18 cellular contexts compared by ENCODE assay signal in the genomic region with DNA sequence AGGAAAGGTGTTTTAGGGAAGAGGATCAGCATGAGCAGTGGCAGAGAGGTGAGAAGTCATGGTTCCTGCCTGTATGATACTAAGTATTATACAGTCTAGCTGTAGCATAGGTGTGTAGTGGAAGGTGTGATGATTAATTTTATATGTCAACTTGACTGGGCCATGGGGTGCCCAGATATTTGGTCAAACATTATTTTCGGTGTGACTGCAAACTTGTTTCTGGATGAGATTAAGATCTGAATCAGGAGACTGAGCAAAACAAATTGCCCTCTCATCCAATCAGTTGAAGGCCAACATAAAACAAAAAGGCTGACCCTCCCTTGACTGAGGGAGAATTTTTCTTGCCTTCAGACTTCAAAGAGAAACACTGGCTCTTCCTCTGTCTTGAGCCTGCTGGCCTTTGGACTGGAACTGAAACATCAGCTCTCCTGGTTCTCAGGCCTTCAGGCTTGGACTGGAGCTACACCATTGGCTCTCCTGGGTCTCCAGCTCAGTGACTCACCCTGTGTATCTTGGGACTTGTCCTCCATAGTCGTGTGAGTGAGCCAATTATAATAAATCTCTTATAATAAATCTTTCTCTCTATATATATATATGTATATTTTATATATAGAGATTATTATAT. TPM values are rescaled to one million over a fixed set of nuclear protein-coding genes. Genes with fewer than 3 reads are reported as not detected.
DNase-seq lines count a peak whose midpoint lies in the region; TF ChIP-seq lines count a peak whose summit lies in the region.
"Had no signal": no experiment of that assay in that cellular context is flagged by ENCODE, and none has a peak within 500 bp of the region (broad histone marks: within the 10 kb centered on the region; RNA-seq: fewer than 3 reads in every experiment).

No MANE protein-coding gene starts in this region.

- no peak overlapping the region for H2BK120ac ChIP-seq in trophoblast cell (ENCODE audit: insufficient read depth, low read length, poor library complexity)

- no peak overlapping the region for H3K18ac ChIP-seq in trophoblast cell (ENCODE audit: low read length)

- H3K4me3 ChIP-seq in MG63 = no peak overlapping the region
- no peak overlapping the region for H3K4me3 ChIP-seq in brain microvascular endothelial cell (ENCODE audit: low read depth, low read length)
- no peak overlapping the region for H3K4me3 ChIP-seq in trophoblast cell (ENCODE audit: low read depth, low read length)
- H3K4me3 ChIP-seq: cardiac muscle cell, gastroesophageal sphincter, HAP-1 had no signal

- no peaks in the 10 kb centered on the region for H3K36me3 ChIP-seq in MG63
- no peaks in the 10 kb centered on the region for H3K36me3 ChIP-seq in brain microvascular endothelial cell (replicated peaks)
- H3K36me3 ChIP-seq in trophoblast cell (ENCODE audit: control insufficient read depth in 1 of 2, insufficient read depth in 2 of 2, low read length in 2 of 2) = no peaks in the 10 kb centered on the region
- H3K36me3 ChIP-seq: cardiac muscle cell, gastroesophageal sphincter, HAP-1 had no signal

- H3K27ac ChIP-seq in brain microvascular endothelial cell = no peak overlapping the region
- H3K27ac ChIP-seq in trophoblast cell (ENCODE audit: low read depth, low read length) = no peak overlapping the region
- H3K27ac ChIP-seq: gastroesophageal sphincter had no signal

- no peak overlapping the region for H3K27ac Mint-ChIP-seq in progenitor cell of endocrine pancreas

- no peak overlapping the region for H2AK5ac ChIP-seq in trophoblast cell (ENCODE audit: low read length)

- H3K4me1 ChIP-seq in trophoblast cell (ENCODE audit: control insufficient read depth in 1 of 2, insufficient read depth in 2 of 2, low read length in 2 of 2) = peaks cover 5 to 7% of the 10 kb centered on the region in 2 experiments
- H3K4me1 ChIP-seq: gastroesophageal sphincter, HAP-1 had no signal

- no CpG with 5 or more reads among the region's 2 CpGs for WGBS in trophoblast cell (ENCODE audit: extremely low coverage, insufficient coverage, insufficient read length)

- H3K23ac ChIP-seq in trophoblast cell (ENCODE audit: low read length) = no peak overlapping the region

- H2AFZ ChIP-seq in trophoblast cell (ENCODE audit: insufficient read depth, low read length, poor library complexity) = no peak overlapping the region

- in situ Hi-C loops in brain microvascular endothelial cell (cut with HindIII; ENCODE audit: low pct_ligation_motif_present, low sequenced_read_pairs) = no loop called here

- H3K9ac ChIP-seq in trophoblast cell (ENCODE audit: low read length) = no peak overlapping the region

- DNase-seq in Daoy (ENCODE audit: low read depth) = peak; percentile 26
- peak; percentile 46 for DNase-seq in MG63
- peak; percentile 34 for DNase-seq in brain microvascular endothelial cell
- no peak for DNase-seq in trophoblast cell
- DNase-seq in NCI-H146 (lab: John Stamatoyannopoulos, UW) = no peak
- no peak for DNase-seq in progenitor cell of endocrine pancreas (ENCODE audit: low spot score, unreplicated experiment)
- no peak for DNase-seq in C1 segment of cervical spinal cord (lab: John Stamatoyannopoulos, UW)
- DNase-seq: activated gamma-delta T cell; effector memory CD4-positive, alpha-beta T cell; Karpas-422; NCI-H1694 treated with DMSO at 0.1 percent for 48 hours; stimulated activated CD4-positive, alpha-beta T cell treated with anti-CD3 and anti-CD28 coated beads, Interleukin-4, amount 100 ng/mL, for 4 hours had no signal

- H2BK12ac ChIP-seq in trophoblast cell (ENCODE audit: low read length) = peak overlapping the region; percentile 74

- no peak overlapping the region for H4K12ac ChIP-seq in trophoblast cell (ENCODE audit: low read depth, low read length)

- no peaks in the 10 kb centered on the region for H3K27me3 Mint-ChIP-seq in progenitor cell of endocrine pancreas

- H3K4me2 ChIP-seq in trophoblast cell (ENCODE audit: low read length) = no peak overlapping the region

- H4K8ac ChIP-seq in trophoblast cell (ENCODE audit: low read depth, low read length) = no peak overlapping the region

- TF ChIP-seq CTCF in brain microvascular endothelial cell (IDR thresholded peaks at IDR 0.05; ENCODE audit: low read depth, low read length, missing control alignments) (no peak), progenitor cell of endocrine pancreas (IDR thresholded peaks at IDR 0.05; ENCODE audit: unreplicated experiment) (no peak)

- H3K4me1 Mint-ChIP-seq in progenitor cell of endocrine pancreas (ENCODE audit: low read depth) = peaks cover 22% of the 10 kb centered on the region

- peaks cover 4% of the 10 kb centered on the region for H3K9me3 Mint-ChIP-seq in progenitor cell of endocrine pancreas (ENCODE audit: low read depth)

- H2BK5ac ChIP-seq in trophoblast cell (ENCODE audit: low read depth, low read length, poor library complexity) = no peak overlapping the region

- H3K4ac ChIP-seq in trophoblast cell (ENCODE audit: low read depth, low read length) = no peak overlapping the region

- peaks cover 4% of the 10 kb centered on the region for H3K36me3 Mint-ChIP-seq in progenitor cell of endocrine pancreas (ENCODE audit: insufficient read depth)

- no peak overlapping the region for H4K91ac ChIP-seq in trophoblast cell (ENCODE audit: low read depth, low read length)

- no peak overlapping the region for H3K14ac ChIP-seq in trophoblast cell (ENCODE audit: low read length)

- H3K4me3 Mint-ChIP-seq in progenitor cell of endocrine pancreas (ENCODE audit: low read depth) = no peak overlapping the region

- H3K27me3 ChIP-seq in MG63 = no peaks in the 10 kb centered on the region
- no peaks in the 10 kb centered on the region for H3K27me3 ChIP-seq in brain microvascular endothelial cell (replicated peaks)
- H3K27me3 ChIP-seq in trophoblast cell (ENCODE audit: insufficient read depth, low read length) = no peaks in the 10 kb centered on the region
- H3K27me3 ChIP-seq: cardiac muscle cell, gastroesophageal sphincter had no signal

- no peaks in the 10 kb centered on the region for H3K79me2 ChIP-seq in trophoblast cell (ENCODE audit: control insufficient read depth, insufficient read depth, low read length, poor library complexity)

- no peaks in the 10 kb centered on the region for H3K79me1 ChIP-seq in trophoblast cell (ENCODE audit: low read length)

- H3K9me3 ChIP-seq in MG63 (peaks cover 4% of the 10 kb centered on the region), trophoblast cell (ENCODE audit: insufficient read depth, low read depth, low read length) (no peaks in the 10 kb centered on the region)
- H3K9me3 ChIP-seq: gastroesophageal sphincter, HAP-1 had no signal

RNA-seq across cellular contexts. Expression of a gene that starts 6.8 kb away (rescaled TPM):
- 404 and 424 TPM in 2 replicates for total RNA-seq in Daoy (2014; rRNA removed; shearing (Covaris generic))
- total RNA-seq in MG63 (2014; rRNA removed; shearing (Covaris generic); ENCODE audit: low replicate concordance) = 317 and 378 TPM in 2 replicates
- polyA plus RNA-seq in trophoblast cell (2013) = 401 and 431 TPM in 2 replicates
- total RNA-seq in progenitor cell of endocrine pancreas = 287 and 288 TPM in 2 replicates

RNA-seq across cellular contexts. Expression of a gene that starts 44.3 kb away (rescaled TPM):
- total RNA-seq in Daoy (2014; rRNA removed; shearing (Covaris generic)) = not detected in 2 replicates
- total RNA-seq in MG63 (2014; rRNA removed; shearing (Covaris generic); ENCODE audit: low replicate concordance) = not detected in 2 replicates
- polyA plus RNA-seq in trophoblast cell (2013) = not detected in 2 replicates
- total RNA-seq in progenitor cell of endocrine pancreas = 1.5 and 3.1 TPM in 2 replicates
- total RNA-seq: activated CD8-positive, alpha-beta memory T cell treated with anti-CD3 and anti-CD28 coated beads for 36 hours; cardiac muscle cell; gastroesophageal sphincter; NCI-H460 had no signal
- polyA plus RNA-seq: BJ, cardiac muscle cell had no signal

Comparison
In these comparisons a context has a peak if more than half of its experiments do, and no peak if none do; other contexts are left out.
1. DNase-seq: peak in Daoy (single experiment), MG63 (single experiment) and brain microvascular endothelial cell (single experiment); none in trophoblast cell (0 of 2), NCI-H146 (single experiment), progenitor cell of endocrine pancreas (single experiment) and C1 segment of cervical spinal cord (0 of 14).